In the genomic region with DNA sequence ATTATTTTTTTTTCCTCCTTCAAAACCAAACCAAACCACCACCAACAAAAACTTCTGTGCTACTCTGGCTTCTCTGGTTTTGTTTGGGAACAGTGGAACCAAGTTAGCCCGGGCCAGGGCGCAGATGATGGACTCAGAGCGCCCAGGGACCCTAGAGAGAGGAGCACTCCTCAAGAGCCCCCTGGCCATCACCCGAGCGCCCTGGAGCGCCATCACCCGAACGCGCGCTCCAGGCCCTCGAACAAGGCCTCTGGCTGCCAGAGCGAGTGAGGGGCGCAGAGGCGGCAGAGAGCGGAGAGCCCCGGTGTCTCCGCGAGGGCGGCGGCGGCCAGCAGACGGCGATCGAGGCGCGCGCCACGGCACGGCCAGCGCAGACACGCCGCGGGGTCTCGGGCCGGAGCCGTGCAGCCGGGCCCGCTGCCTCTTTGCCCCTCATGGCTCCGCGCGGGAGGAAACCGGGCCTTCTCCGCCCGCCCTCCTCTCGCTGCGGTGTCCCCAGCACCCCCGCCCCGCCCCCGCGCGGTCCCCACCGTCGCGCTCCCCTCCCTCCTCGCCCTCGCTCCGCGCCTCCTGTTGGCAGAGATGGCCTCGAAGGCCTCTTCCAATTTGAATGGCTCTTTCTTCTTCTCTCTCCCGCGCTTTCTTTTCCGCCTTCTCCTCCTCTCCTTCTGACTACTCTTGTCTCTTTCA, we compare ENCODE assay signal across 16 cellular contexts. TPM values are rescaled to one million over a fixed set of nuclear protein-coding genes. Genes with fewer than 3 reads are reported as not detected.
DNase-seq lines count a peak whose midpoint lies in the region; ATAC-seq, FAIRE-seq and TF ChIP-seq lines count a peak whose summit lies in the region.
"Had no signal": no experiment of that assay in that cellular context is flagged by ENCODE, and none has a peak within 500 bp of the region (broad histone marks: within the 10 kb centered on the region; RNA-seq: fewer than 3 reads in every experiment).

No MANE protein-coding gene starts in this region.

- no peak overlapping the region for H3K4me3 ChIP-seq in astrocyte (ENCODE audit: insufficient read depth, low read depth, low read length)

- DNase-seq in natural killer cell treated with Interleukin-12 subunit alpha and Interleukin-12 subunit beta and Interleukin-15 and Interleukin-18, amount 100 ng/mL, for 72 hours (ENCODE audit: low spot score) = no peak
- no peak for DNase-seq in natural killer cell
- no peak for DNase-seq in astrocyte (ENCODE audit: low read depth)
- no peak for DNase-seq in left colon
- peak; percentile 62 for DNase-seq in urothelium cell line (ENCODE audit: low spot score)
- no peak for DNase-seq in activated naive CD4-positive, alpha-beta T cell (lab: John Stamatoyannopoulos, UW)
- no peak for DNase-seq in NCI-H226
- DNase-seq: activated effector memory CD4-positive, alpha-beta T cell treated with Interleukin-2 at 50 U/mL for 16 hours; GDM1; MM.1S; NCI-H510A treated with DMSO at 0.1 percent for 48 hours; occipital lobe had no signal

- H3K79me2 ChIP-seq in astrocyte (ENCODE audit: insufficient read depth, low read length) = no peaks in the 10 kb centered on the region

- H3K9me3 Mint-ChIP-seq in natural killer cell treated with Interleukin-12 subunit alpha and Interleukin-12 subunit beta and Interleukin-15 and Interleukin-18, amount 100 ng/mL, for 72 hours = no peaks in the 10 kb centered on the region
- H3K9me3 Mint-ChIP-seq in natural killer cell (peaks cover 3 to 4% of the 10 kb centered on the region in 2 donors), astrocyte (ENCODE audit: unreplicated experiment) (peaks cover 24% of the 10 kb centered on the region)
- H3K9me3 Mint-ChIP-seq: stimulated activated effector memory CD8-positive, alpha-beta T cell treated with anti-CD3 and anti-CD28 coated beads, Interleukin-12 subunit alpha, Interleukin-12 subunit beta, amount 100 ng/mL, for 72 hours had no signal

- H3K4me3 Mint-ChIP-seq in natural killer cell treated with Interleukin-12 subunit alpha and Interleukin-12 subunit beta and Interleukin-15 and Interleukin-18, amount 100 ng/mL, for 72 hours = peak overlapping the region; percentile 26
- H3K4me3 Mint-ChIP-seq in natural killer cell (no peak overlapping the region), astrocyte (ENCODE audit: unreplicated experiment) (no peak overlapping the region)
- H3K4me3 Mint-ChIP-seq: B cell; stimulated activated effector memory CD8-positive, alpha-beta T cell treated with anti-CD3 and anti-CD28 coated beads, Interleukin-12 subunit alpha, Interleukin-12 subunit beta, amount 100 ng/mL, for 72 hours had no signal

- peaks cover 48 to 72% of the 10 kb centered on the region in 2 donors for H3K27me3 Mint-ChIP-seq in natural killer cell treated with Interleukin-12 subunit alpha and Interleukin-12 subunit beta and Interleukin-15 and Interleukin-18, amount 100 ng/mL, for 72 hours
- peaks cover 50 to 64% of the 10 kb centered on the region in 2 donors for H3K27me3 Mint-ChIP-seq in natural killer cell (ENCODE audit: low read depth in 2 of 2)
- H3K27me3 Mint-ChIP-seq in astrocyte (ENCODE audit: low read depth, unreplicated experiment) = peaks cover 75% of the 10 kb centered on the region

- no peak for ATAC-seq in natural killer cell treated with Interleukin-12 subunit alpha and Interleukin-12 subunit beta and Interleukin-15 and Interleukin-18, amount 100 ng/mL, for 72 hours
- ATAC-seq in natural killer cell (no peak), left colon (peak; percentile 45), HG02678 (IDR thresholded peaks at IDR 0.05; ENCODE audit: unreplicated experiment) (no peak)
- ATAC-seq: stimulated activated effector memory CD8-positive, alpha-beta T cell treated with anti-CD3 and anti-CD28 coated beads, Interleukin-12 subunit alpha, Interleukin-12 subunit beta, amount 100 ng/mL, for 72 hours had no signal

- H2AFZ ChIP-seq in astrocyte (ENCODE audit: low read depth, low read length) = no peak overlapping the region

- intact Hi-C loops in natural killer cell (cut with micrococcal nuclease) (no loop called here), left colon (cut with DNase I, micrococcal nuclease) (no loop called here)

- H3K4me1 Mint-ChIP-seq in natural killer cell treated with Interleukin-12 subunit alpha and Interleukin-12 subunit beta and Interleukin-15 and Interleukin-18, amount 100 ng/mL, for 72 hours (ENCODE audit: low read depth in 2 of 2) = peaks cover 3 to 5% of the 10 kb centered on the region in 2 donors
- H3K4me1 Mint-ChIP-seq in natural killer cell (peaks cover 9 to 10% of the 10 kb centered on the region in 2 donors), astrocyte (ENCODE audit: low read depth, unreplicated experiment) (no peaks in the 10 kb centered on the region)

- FAIRE-seq in astrocyte (lab: Jason Lieb, UNC) = no peak
- FAIRE-seq in urothelium cell line (lab: Jason Lieb, UNC) = no peak

- H3K27ac Mint-ChIP-seq in natural killer cell treated with Interleukin-12 subunit alpha and Interleukin-12 subunit beta and Interleukin-15 and Interleukin-18, amount 100 ng/mL, for 72 hours = no peak overlapping the region
- H3K27ac Mint-ChIP-seq in natural killer cell (no peak overlapping the region), astrocyte (ENCODE audit: unreplicated experiment) (peak overlapping the region; percentile 73)
- H3K27ac Mint-ChIP-seq: B cell; stimulated activated effector memory CD8-positive, alpha-beta T cell treated with anti-CD3 and anti-CD28 coated beads, Interleukin-12 subunit alpha, Interleukin-12 subunit beta, amount 100 ng/mL, for 72 hours had no signal

- H3K36me3 Mint-ChIP-seq in natural killer cell treated with Interleukin-12 subunit alpha and Interleukin-12 subunit beta and Interleukin-15 and Interleukin-18, amount 100 ng/mL, for 72 hours = peaks cover 11% of the 10 kb centered on the region
- peaks cover 21% of the 10 kb centered on the region for H3K36me3 Mint-ChIP-seq in natural killer cell
- no peaks in the 10 kb centered on the region for H3K36me3 Mint-ChIP-seq in astrocyte (ENCODE audit: low read depth, unreplicated experiment)

- no peak overlapping the region for H3K27ac ChIP-seq in astrocyte (ENCODE audit: low read depth, low read length)

- H3K27me3 ChIP-seq in astrocyte (ENCODE audit: insufficient read depth, low read length) = peaks cover 70% of the 10 kb centered on the region

- no peaks in the 10 kb centered on the region for H3K4me1 ChIP-seq in astrocyte (ENCODE audit: insufficient read depth, low read length)

- no peaks in the 10 kb centered on the region for H4K20me1 ChIP-seq in astrocyte (ENCODE audit: insufficient read depth, low read length)

- no peaks in the 10 kb centered on the region for H3K36me3 ChIP-seq in astrocyte (ENCODE audit: insufficient read depth, low read length)

- no peak for TF ChIP-seq CTCF in natural killer cell (IDR thresholded peaks at IDR 0.05)
- no peak for TF ChIP-seq CTCF in astrocyte (IDR thresholded peaks at IDR 0.05; ENCODE audit: insufficient read depth, low read depth, low read length)

- H3K9ac ChIP-seq in astrocyte (ENCODE audit: low read length) = no peak overlapping the region

- no peaks in the 10 kb centered on the region for H3K9me3 ChIP-seq in astrocyte (ENCODE audit: insufficient read depth, low read depth, low read length)

- H3K4me2 ChIP-seq in astrocyte (ENCODE audit: low read length) = no peak overlapping the region

RNA-seq across cellular contexts. Expression of gene SOX1, which starts 4.2 kb away (rescaled TPM):
- total RNA-seq in natural killer cell treated with Interleukin-12 subunit alpha and Interleukin-12 subunit beta and Interleukin-15 and Interleukin-18, amount 100 ng/mL, for 72 hours = not detected
- total RNA-seq in natural killer cell (not detected), astrocyte (not detected in 2 replicates), left colon (under 1 TPM in 1 of 2 donors, not detected in 1; 0.08 TPM)
- total RNA-seq: B cell, kidney epithelial cell had no signal
